ENCODE assay signal across 22 cellular contexts in genomic region chr1:230385173-230385480, GRCh38. TPM values are rescaled to one million over a fixed set of nuclear protein-coding genes. Genes with fewer than 3 reads are reported as not detected.
DNase-seq lines count a peak whose midpoint lies in the region; TF ChIP-seq lines count a peak whose summit lies in the region.
"Had no signal": no experiment of that assay in that cellular context is flagged by ENCODE, and none has a peak within 500 bp of the region (broad histone marks: within the 10 kb centered on the region; RNA-seq: fewer than 3 reads in every experiment).

No MANE protein-coding gene starts in this region.

- peak; percentile 28 to 29 for DNase-seq in NCI-H524 (lab: John Stamatoyannopoulos, UW)
- DNase-seq in NCI-H524 treated with DMSO at 0.1 percent for 48 hours (lab: John Stamatoyannopoulos, UW) = no peak
- DNase-seq in NCI-H2171 treated with DMSO at 0.1 percent for 48 hours (lab: John Stamatoyannopoulos, UW) = peak; percentile 68
- DNase-seq in cerebellar cortex (ENCODE audit: low spot score) = peak; percentile 81
- no peak for DNase-seq in NCI-H2081 treated with DMSO at 0.1 percent for 48 hours (lab: John Stamatoyannopoulos, UW)
- DNase-seq in hypothalamus (lab: John Stamatoyannopoulos, UW) = no peak
- no peak for DNase-seq in A673 (ENCODE audit: low spot score)
- DNase-seq: CD4-positive, CD25-positive, alpha-beta regulatory T cell; GF-D8; H9; Karpas-422; NCI-H1092; NCI-H146; NCI-H2029 treated with DMSO at 0.1 percent for 48 hours; NCI-H510A; NCI-H774; PC-9; SJCRH30; T-cell had no signal

- no TSS peak for BruUV-seq in A673 (replicated peaks; lab: Mats Ljungman, UMichigan)

- no peaks in the 10 kb centered on the region for H3K36me3 ChIP-seq in A673 (ENCODE audit: insufficient read depth, low read length, poor library complexity, severe bottlenecking)
- H3K36me3 ChIP-seq: BLaER1 had no signal

- no peak for TF ChIP-seq CTCF in A673 (conservative IDR thresholded peaks at IDR 0.05; ENCODE audit: low read depth, low read length)

- H3K27ac ChIP-seq in A673 (ENCODE audit: low read depth, low read length, poor library complexity, severe bottlenecking) = no peak overlapping the region
- H3K27ac ChIP-seq: BLaER1, PC-9, SJCRH30 had no signal

- no peaks in the 10 kb centered on the region for H3K27me3 ChIP-seq in A673 (replicated peaks; ENCODE audit: insufficient read depth, low read depth, low read length, poor library complexity)
- H3K27me3 ChIP-seq: BLaER1, SJCRH30 had no signal

- POLR2A ChIA-PET in A673 (lab: Charles Lee; ENCODE audit: low non-redundant PET) = no interaction called here

- CTCF ChIA-PET in A673 (lab: Charles Lee) = no interaction called here

- intact Hi-C loops in A673 (cut with micrococcal nuclease; ENCODE audit: unreplicated experiment) = no loop called here

- no peak overlapping the region for H3K4me3 ChIP-seq in A673 (ENCODE audit: low read depth, low read length, poor library complexity, severe bottlenecking)
- H3K4me3 ChIP-seq: BLaER1, PC-9, SJCRH30 had no signal

- H3K9me3 ChIP-seq in A673 (ENCODE audit: low read depth, low read length, poor library complexity, severe bottlenecking) = no peaks in the 10 kb centered on the region
- H3K9me3 ChIP-seq: SJCRH30 had no signal

- H3K4me1 ChIP-seq in A673 (ENCODE audit: insufficient read depth, low read length, poor library complexity, severe bottlenecking) = no peaks in the 10 kb centered on the region
- H3K4me1 ChIP-seq: SJCRH30 had no signal

RNA-seq across cellular contexts. Expression of gene PGBD5, which starts 41.0 kb away (rescaled TPM):
- 0.22 and 0.52 TPM in 2 replicates for total RNA-seq in A673 (2021)
- total RNA-seq: CD4-positive, CD25-positive, alpha-beta regulatory T cell; HT-29; PC-9; T-helper 2 cell treated with Interferon-gamma antibody and Interleukin-4, amounts not matched to agents 100 ng/mL and 5 ng/mL, for 36 hours had no signal

Comparison
In these comparisons a context has a peak if more than half of its experiments do, and no peak if none do; other contexts are left out.
1. DNase-seq: peak in NCI-H524 (2 of 2), NCI-H2171 treated with DMSO at 0.1 percent for 48 hours (single experiment) and cerebellar cortex (single experiment); none in NCI-H524 treated with DMSO at 0.1 percent for 48 hours (single experiment), NCI-H2081 treated with DMSO at 0.1 percent for 48 hours (single experiment), hypothalamus (0 of 51) and A673 (single experiment).